Comparison of ENCODE assay signal across 8 cellular contexts in the genomic region with DNA sequence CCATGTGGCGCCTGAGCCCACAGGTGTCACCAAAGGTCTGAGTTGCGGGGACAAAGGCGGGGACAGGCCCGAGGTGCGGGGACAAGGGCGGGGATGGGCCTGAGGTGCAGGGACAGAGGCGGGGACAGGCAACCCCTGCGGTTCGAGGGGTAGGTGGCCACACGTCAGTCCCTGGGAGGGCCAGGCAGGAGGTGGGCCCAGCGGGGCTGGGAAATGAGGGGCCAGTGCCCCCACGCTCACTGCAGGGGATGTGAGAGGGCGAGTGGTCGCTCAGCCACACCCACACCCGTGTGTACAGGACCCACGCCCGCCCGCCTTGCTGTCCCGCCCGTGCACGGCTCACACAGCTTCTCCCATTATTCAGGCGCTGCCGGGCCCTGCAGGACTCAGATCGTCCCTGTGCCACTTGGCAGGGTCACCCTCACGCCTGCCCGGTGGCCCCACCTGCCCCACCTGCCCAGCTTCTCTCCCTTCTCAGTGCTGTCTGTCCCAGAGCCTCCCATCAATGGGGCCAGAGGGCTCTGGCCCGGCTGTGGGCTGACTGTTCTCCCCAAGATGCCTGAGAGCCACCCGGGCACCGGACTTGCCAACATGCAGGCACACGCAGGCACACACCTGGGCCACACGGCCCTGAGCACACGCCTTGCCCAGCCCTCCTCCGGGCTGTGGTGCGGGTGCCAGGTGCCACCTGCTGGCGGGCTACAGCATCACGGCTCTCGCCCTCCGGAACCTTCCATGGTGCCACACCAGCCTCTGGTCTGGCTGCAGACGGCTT. TPM values are rescaled to one million over a fixed set of nuclear protein-coding genes. Genes with fewer than 3 reads are reported as not detected.
A peak's percentile ranks its signal among the peaks of the same experiment; 100 is the strongest.
DNase-seq lines count a peak whose midpoint lies in the region; ATAC-seq and TF ChIP-seq lines count a peak whose summit lies in the region.

No MANE protein-coding gene starts in this region.

- no peak overlapping the region for H3K27ac Mint-ChIP-seq in endothelial cell (ENCODE audit: unreplicated experiment)

- TF ChIP-seq CTCF in GM12872 (IDR thresholded peaks at IDR 0.05; ENCODE audit: insufficient read depth, low read depth, low read length) (peak; percentile 97), endothelial cell (IDR thresholded peaks at IDR 0.05; ENCODE audit: unreplicated experiment) (peak; percentile 87), mucosa of descending colon (IDR thresholded peaks at IDR 0.05) (peak; percentile 95)

- peaks cover 35% of the 10 kb centered on the region for H3K4me1 ChIP-seq in mucosa of descending colon (ENCODE audit: low read depth)

- no peaks in the 10 kb centered on the region for H3K9me3 ChIP-seq in mucosa of descending colon

- H3K4me3 Mint-ChIP-seq in endothelial cell (ENCODE audit: unreplicated experiment) = no peak overlapping the region

- no peaks in the 10 kb centered on the region for H3K9me3 Mint-ChIP-seq in endothelial cell (ENCODE audit: unreplicated experiment)

- ATAC-seq in HG03442 (IDR thresholded peaks at IDR 0.05; ENCODE audit: unreplicated experiment) = peak; percentile 70
- ATAC-seq in mucosa of descending colon = peak; percentile 78
- ATAC-seq in GM19455 (IDR thresholded peaks at IDR 0.05; ENCODE audit: unreplicated experiment) = no peak

- DNase-seq in NCI-H774 (lab: John Stamatoyannopoulos, UW) (peak; percentile 69), endothelial cell (ENCODE audit: low spot score) (peak; percentile 79), mucosa of descending colon (peak; percentile 85 to 93 (median 89))
- DNase-seq in activated CD8-positive, alpha-beta memory T cell treated with anti-CD3 and anti-CD28 coated beads for 24 hours = peak; percentile 89
- DNase-seq in stimulated activated CD8-positive, alpha-beta memory T cell treated with anti-CD3 and anti-CD28 coated beads, Interleukin-4, amount 100 ng/mL, for 48 hours = peak; percentile 83

- no peaks in the 10 kb centered on the region for H3K36me3 ChIP-seq in mucosa of descending colon (ENCODE audit: low read depth)

- intact Hi-C loops in mucosa of descending colon (cut with DNase I, micrococcal nuclease) = loop anchor here in 1 of 2 donors (5.0 kb wide), 1 partner anchor 203 kb away; no protein-coding TSS in a partner anchor

- peaks cover 2% of the 10 kb centered on the region for H3K27me3 Mint-ChIP-seq in endothelial cell (ENCODE audit: unreplicated experiment)

- no peaks in the 10 kb centered on the region for H3K36me3 Mint-ChIP-seq in endothelial cell (ENCODE audit: low read depth, unreplicated experiment)

- no peak overlapping the region for H3K4me3 ChIP-seq in mucosa of descending colon

- peaks cover 14% of the 10 kb centered on the region for H3K4me1 Mint-ChIP-seq in endothelial cell (ENCODE audit: unreplicated experiment)

RNA-seq across cellular contexts. Expression of gene MUC6, which starts 14.2 kb away (rescaled TPM):
- total RNA-seq in endothelial cell (ENCODE audit: unreplicated experiment) (not detected), mucosa of descending colon (not detected)

RNA-seq across cellular contexts. Expression of gene MUC2, which starts 23.9 kb away (rescaled TPM):
- total RNA-seq in endothelial cell (ENCODE audit: unreplicated experiment) (not detected), mucosa of descending colon (1,000 to 10,000 TPM in 2 of 3 donors, 100 to 1,000 TPM in 1; 379 to 1,246 (median 1,109) TPM)

Comparison
In these comparisons a context has a peak if more than half of its experiments do, and no peak if none do; other contexts are left out.
1. RNA of gene MUC2, which starts 23.9 kb away (total RNA-seq): 379 to 1,246 TPM in mucosa of descending colon; not detected in endothelial cell (single experiment); every median in the first group is over 100 times any median in the second.
2. Peak in every context shown above with its lines, with median percentiles within 50 percentile points of each other: CTCF ChIP-seq and DNase-seq.